In the genomic region with DNA sequence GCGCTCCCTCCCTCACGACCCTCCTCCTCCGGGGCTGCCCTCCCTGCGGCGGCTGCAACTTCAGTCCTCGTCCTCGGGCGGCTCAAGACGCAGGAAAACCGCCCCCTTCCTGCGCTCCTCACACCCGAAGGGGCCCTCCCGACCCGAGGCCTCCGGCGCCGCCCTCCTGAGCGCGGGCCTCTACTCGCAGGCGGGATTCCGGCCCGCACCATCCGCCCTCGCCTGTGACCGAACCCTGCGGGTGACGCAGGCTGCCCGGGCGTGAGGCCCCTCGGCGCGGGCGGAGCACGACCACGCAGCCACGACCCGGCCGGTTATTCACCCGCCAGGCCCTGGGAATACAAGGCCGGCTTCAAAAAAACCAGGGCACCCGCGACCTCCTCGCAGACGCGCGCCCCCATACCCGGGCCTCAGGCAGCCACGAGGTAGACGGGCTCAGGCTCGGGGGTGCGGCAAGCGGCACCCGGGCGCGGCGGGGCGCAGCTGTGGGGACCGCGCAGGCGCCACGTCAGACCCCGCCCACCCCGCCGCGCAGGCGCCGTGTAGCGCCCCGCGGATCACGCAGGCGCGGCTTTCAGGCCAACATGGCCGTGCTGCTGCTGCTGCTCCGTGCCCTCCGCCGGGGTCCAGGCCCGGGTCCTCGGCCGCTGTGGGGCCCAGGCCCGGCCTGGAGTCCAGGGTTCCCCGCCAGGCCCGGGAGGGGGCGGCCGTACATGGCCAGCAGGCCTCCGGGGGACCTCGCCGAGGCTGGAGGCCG, we compare ENCODE assay signal across 8 cellular contexts. TPM values are rescaled to one million over a fixed set of nuclear protein-coding genes. Genes with fewer than 3 reads are reported as not detected.
DNase-seq lines count a peak whose midpoint lies in the region; ATAC-seq and TF ChIP-seq lines count a peak whose summit lies in the region.

Gene SPG7 (plus strand): TSS at position 570 of the 757 bp plus-strand sequence. CDS start 15 bp downstream, at position 585.

- peak in 2 of 4 experiments; percentile 6 to 15 for TF ChIP-seq CTCF in uterus (IDR thresholded peaks at IDR 0.05)

- no peaks in the 10 kb centered on the region for H3K9me3 ChIP-seq in right cardiac atrium (ENCODE audit: control insufficient read depth, low read length)
- H3K9me3 ChIP-seq in uterus = no peaks in the 10 kb centered on the region

- ATAC-seq in HG02798 (IDR thresholded peaks at IDR 0.05; ENCODE audit: poor library complexity, unreplicated experiment) = peak; percentile 84
- ATAC-seq in right cardiac atrium = peak; percentile 92 to 94

- H3K27ac ChIP-seq in angular gyrus (ENCODE audit: low read depth, low read length) (peak within 1 kb of the TSS; percentile 84), right cardiac atrium (ENCODE audit: low read length) (peak within 1 kb of the TSS; percentile 87), rectal smooth muscle tissue (ENCODE audit: low read depth, low read length) (peak within 1 kb of the TSS; percentile 91), uterus (peak within 1 kb of the TSS; percentile 90 to 94)

- peak within 1 kb of the TSS; percentile 66 for H3K9ac ChIP-seq in rectal smooth muscle tissue (ENCODE audit: low read length)

- H3K4me3 ChIP-seq in right cardiac atrium (ENCODE audit: low read length) = peak within 1 kb of the TSS; percentile 91
- peak within 1 kb of the TSS; percentile 87 for H3K4me3 ChIP-seq in rectal smooth muscle tissue (ENCODE audit: low read length)
- peak within 1 kb of the TSS; percentile 61 to 94 for H3K4me3 ChIP-seq in uterus

- H3K4me1 ChIP-seq in right cardiac atrium (ENCODE audit: control insufficient read depth, insufficient read depth, low read length) = peaks cover 15% of the 10 kb centered on the region
- peaks cover 9% of the 10 kb centered on the region for H3K4me1 ChIP-seq in rectal smooth muscle tissue (ENCODE audit: control insufficient read depth, insufficient read depth, low read length)
- peaks cover 0 to 6% of the 10 kb centered on the region in 2 donors for H3K4me1 ChIP-seq in uterus

- H3K36me3 ChIP-seq in rectal smooth muscle tissue (ENCODE audit: control insufficient read depth, insufficient read depth, low read length) (peaks cover 7% of the 10 kb centered on the region), uterus (no peaks in the 10 kb centered on the region)

- intact Hi-C loops in T-helper 2 cell treated with Interferon-gamma antibody and Interleukin-4, amounts not matched to agents 100 ng/mL and 5 ng/mL, for 36 hours (cut with micrococcal nuclease) = loop anchor here (2.0 to 5.0 kb wide), 3 partner anchors 147 to 267 kb away; no protein-coding TSS in a partner anchor
- intact Hi-C loops in right cardiac atrium (cut with DNase I) (loop anchor here in 1 of 4 donors (5.0 kb wide), 1 partner anchor 176 kb away; no protein-coding TSS in a partner anchor), uterus (cut with DNase I; ENCODE audit: low total_unique reads) (loop anchor here (10.0 kb wide), 1 partner anchor 183 kb away; no protein-coding TSS in a partner anchor)

- peak; percentile 76 for DNase-seq in NCI-H146 (lab: John Stamatoyannopoulos, UW)
- peak; percentile 86 to 95 (median 94) for DNase-seq in right cardiac atrium
- peak; percentile 75 to 89 for DNase-seq in uterus

- WGBS in right cardiac atrium = under 1% methylated on average over 90 of the region's 90 CpGs

- TF ChIP-seq POLR2A in GM15510 (IDR thresholded peaks at IDR 0.05; ENCODE audit: borderline replicate concordance, extremely low read depth, insufficient read length) (peak; percentile 93), uterus (IDR thresholded peaks at IDR 0.05) (peak; percentile 92 to 96)

- H3K27me3 ChIP-seq in right cardiac atrium (ENCODE audit: control insufficient read depth, insufficient read depth) = no peaks in the 10 kb centered on the region
- no peaks in the 10 kb centered on the region for H3K27me3 ChIP-seq in rectal smooth muscle tissue (ENCODE audit: control insufficient read depth, insufficient read depth, low read length)
- H3K27me3 ChIP-seq in uterus = no peaks in the 10 kb centered on the region

RNA-seq across cellular contexts. Expression of gene SPG7, which starts in this region (rescaled TPM):
- total RNA-seq in T-helper 2 cell treated with Interferon-gamma antibody and Interleukin-4, amounts not matched to agents 100 ng/mL and 5 ng/mL, for 36 hours = 115 and 116 TPM in 2 replicates
- 100 to 1,000 TPM in 1 of 4 donors, 10 to 100 TPM in 3; 81.9 to 101 (median 88.6) TPM for total RNA-seq in right cardiac atrium
- 96.7 TPM for polyA plus RNA-seq in right cardiac atrium
- 100 to 1,000 TPM in 3 of 4 donors, 10 to 100 TPM in 1; 66.6 to 208 (median 144) TPM for total RNA-seq in uterus

Comparison
In these comparisons a context has a peak if more than half of its experiments do, and no peak if none do; other contexts are left out.
1. Peak in every context shown above with its lines: DNase-seq, ATAC-seq, H3K4me3 ChIP-seq and H3K27ac ChIP-seq.